ENCODE assay signal across 8 cellular contexts in the genomic region with DNA sequence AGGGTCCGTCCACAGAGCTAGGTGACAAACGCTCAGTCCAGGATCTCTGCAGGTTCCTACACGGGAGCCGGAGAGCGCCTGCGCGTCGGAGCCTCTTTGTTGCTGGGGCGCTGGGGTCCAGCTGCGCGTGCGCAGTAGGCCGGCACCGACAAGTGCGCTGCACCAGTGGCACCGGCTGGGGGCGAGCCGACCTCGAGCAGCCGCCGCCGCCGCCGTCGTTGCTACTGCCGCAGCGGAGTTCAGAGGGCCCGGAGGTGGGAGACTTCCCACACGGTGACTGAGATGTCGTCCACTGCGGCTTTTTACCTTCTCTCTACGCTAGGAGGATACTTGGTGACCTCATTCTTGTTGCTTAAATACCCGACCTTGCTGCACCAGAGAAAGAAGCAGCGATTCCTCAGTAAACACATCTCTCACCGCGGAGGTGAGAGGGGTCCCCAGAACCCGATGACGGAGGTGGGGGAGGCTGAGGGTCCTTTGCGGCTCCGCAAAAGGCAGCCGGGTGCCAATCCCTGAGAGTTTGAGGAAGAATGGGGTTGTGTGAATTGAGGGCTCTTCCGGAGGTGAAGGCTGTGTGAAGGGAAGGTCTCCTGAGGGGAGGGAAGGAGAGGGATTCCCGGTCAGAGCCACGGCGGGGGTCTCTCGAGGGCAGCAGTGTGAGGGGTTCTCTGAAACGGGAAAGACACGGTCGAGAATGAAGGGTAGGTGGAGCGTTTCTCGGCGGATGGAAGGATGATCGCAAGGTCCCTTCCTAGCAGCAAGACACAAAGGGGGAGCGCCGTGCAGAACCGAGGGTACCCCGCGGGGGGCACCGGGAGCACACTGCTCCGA.
DNase-seq lines count a peak whose midpoint lies in the region; ATAC-seq lines count a peak whose summit lies in the region.

GDPD1 (plus strand) TSS at position 184 of the 831 bp plus-strand sequence; CDS start at position 283, 99 bp downstream.

- H3K27ac ChIP-seq in HUES6 (ENCODE audit: low read depth, low read length), result no peak within 1 kb of the TSS

- ATAC-seq in GM21447 (IDR thresholded peaks at IDR 0.05; ENCODE audit: unreplicated experiment), result peak; percentile 89

- DNase-seq in DMS 273 treated with DMSO at 0.1 percent for 48 hours (lab: John Stamatoyannopoulos, UW), result peak; percentile 87
- peak; percentile 90 for DNase-seq in NT2/D1 (ENCODE audit: low read depth, low spot score)
- peak; percentile 97 for DNase-seq in activated CD8-positive, alpha-beta memory T cell treated with anti-CD3 and anti-CD28 coated beads, Interleukin-2, amount 50 U/mL, for 4 hours
- DNase-seq in epidermal melanocyte (ENCODE audit: insufficient read length, low spot score), result peak; percentile 64
- peak; percentile 95 for DNase-seq in midbrain (lab: John Stamatoyannopoulos, UW)
- DNase-seq in stimulated activated CD8-positive, alpha-beta memory T cell treated with anti-CD3 and anti-CD28 coated beads, Interleukin-15, amount 100 ng/mL, for 48 hours (ENCODE audit: low read depth in 2 of 2), result peak; percentile 95 to 96

- H3K27me3 ChIP-seq in HUES6 (ENCODE audit: control insufficient read depth, insufficient read depth, low read length) (peaks cover 6% of the 10 kb centered on the region; the same call in 1 of the 2 replicates), NT2/D1 (ENCODE audit: insufficient read depth, insufficient read length) (no peaks in the 10 kb centered on the region)

- H3K9ac ChIP-seq in HUES6 (ENCODE audit: low read length) (peak within 1 kb of the TSS; percentile 67), NT2/D1 (ENCODE audit: insufficient read length, low read depth) (peak within 1 kb of the TSS; percentile 87)

- H3K4me3 ChIP-seq in HUES6 (ENCODE audit: low read depth, low read length), result peak within 1 kb of the TSS; percentile 75
- H3K4me3 ChIP-seq in NT2/D1 (ENCODE audit: insufficient read length, low read depth), result peak within 1 kb of the TSS; percentile 62

- peaks cover 4% of the 10 kb centered on the region; the same call in 1 of the 2 replicates for H3K4me1 ChIP-seq in HUES6 (ENCODE audit: control insufficient read depth, insufficient read depth, low read length)
- no peaks in the 10 kb centered on the region for H3K4me1 ChIP-seq in NT2/D1 (ENCODE audit: insufficient read depth, insufficient read length)

- H3K9me3 ChIP-seq in HUES6 (ENCODE audit: control insufficient read depth, insufficient read depth, low read depth, low read length), result no peaks in the 10 kb centered on the region
- no peaks in the 10 kb centered on the region for H3K9me3 ChIP-seq in NT2/D1 (ENCODE audit: insufficient read depth, low read length)

- H3K36me3 ChIP-seq in HUES6 (ENCODE audit: control insufficient read depth, insufficient read depth, low read length) (no peaks in the 10 kb centered on the region), NT2/D1 (ENCODE audit: insufficient read depth, insufficient read length, low read length) (peaks cover 2% of the 10 kb centered on the region)
